ENCODE assay signal across 14 cellular contexts in the genomic region with DNA sequence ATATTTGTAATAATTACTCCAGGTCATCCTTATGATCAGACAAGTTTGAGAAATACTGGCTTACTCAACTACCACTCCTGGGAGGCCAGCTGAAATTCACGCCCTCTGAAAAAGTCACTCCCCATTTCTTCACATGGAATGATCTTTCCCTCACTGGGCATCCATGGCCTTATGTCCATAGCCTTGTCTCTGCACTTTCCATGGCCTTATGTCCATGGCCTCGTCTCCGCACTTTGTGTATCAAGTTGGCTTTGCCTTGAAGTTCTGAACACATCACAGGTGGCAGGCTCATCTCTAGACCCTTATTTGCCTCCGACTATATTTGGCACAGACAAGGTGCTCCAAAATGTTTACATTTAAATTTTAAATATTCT.
"Had no signal": no experiment of that assay in that cellular context is flagged by ENCODE, and none has a peak within 500 bp of the region (broad histone marks: within the 10 kb centered on the region; RNA-seq: fewer than 3 reads in every experiment).

No MANE protein-coding gene starts in this region.

- H3K4me2 ChIP-seq: smooth muscle cell had no signal

- DNase-seq: activated gamma-delta T cell had no signal

- H3K4me3 ChIP-seq: gastrocnemius medialis, smooth muscle cell had no signal

- H3K27ac ChIP-seq: gastrocnemius medialis, VCaP had no signal

- H3K4me1 Mint-ChIP-seq: activated CD4-positive, alpha-beta T cell treated with anti-CD3 and anti-CD28 coated beads, Interleukin-2, amount 10 ng/mL, durations not matched to agents 7 days and 5 days; activated naive CD8-positive, alpha-beta T cell treated with anti-CD3 and anti-CD28 coated beads, Interleukin-2, amount 50 U/mL, for 24 hours; naive B cell had no signal

- H3K27ac Mint-ChIP-seq: activated CD4-positive, alpha-beta T cell treated with anti-CD3 and anti-CD28 coated beads, Interleukin-2, amount 10 ng/mL, durations not matched to agents 7 days and 5 days; activated CD8-positive, alpha-beta T cell treated with anti-CD3 and anti-CD28 coated beads, Interleukin-2, amount 10 ng/mL, durations not matched to agents 7 days and 5 days; activated naive CD8-positive, alpha-beta T cell treated with anti-CD3 and anti-CD28 coated beads, Interleukin-2, amount 50 U/mL, for 24 hours; activated T-helper 1 cell treated with anti-CD3 and anti-CD28 coated beads, Interleukin-12 subunit alpha, Interleukin-12 subunit beta, Interleukin-2, Interleukin-4 antibody, amounts not matched to agents 30 ng/mL and 10 ng/mL and 1 ng/mL, durations not matched to agents 14 hours and 24 hours and 36 hours; stimulated activated naive B cell treated with anti-CD40 and anti-IgM and Interleukin-4, amounts not matched to agents 10 μg/mL and 1 μg/mL and 100 μg/mL, for 72 hours; T-helper 2 cell treated with Interferon-gamma antibody and Interleukin-4, amounts not matched to agents 5 μg/mL and 100 μg/mL, for 36 hours had no signal

- H3K9me3 Mint-ChIP-seq: activated CD4-positive, alpha-beta T cell treated with anti-CD3 and anti-CD28 coated beads, Interleukin-2, amount 10 ng/mL, durations not matched to agents 7 days and 5 days; activated naive CD8-positive, alpha-beta T cell treated with anti-CD3 and anti-CD28 coated beads, Interleukin-2, amount 50 U/mL, for 24 hours; activated T-helper 1 cell treated with anti-CD3 and anti-CD28 coated beads, Interleukin-12 subunit alpha, Interleukin-12 subunit beta, Interleukin-2, Interleukin-4 antibody, amounts not matched to agents 30 ng/mL and 10 ng/mL and 1 ng/mL, durations not matched to agents 14 hours and 24 hours and 36 hours; naive B cell; neural crest cell; stimulated activated naive B cell treated with anti-CD40 and anti-IgM and Interleukin-4, amounts not matched to agents 10 μg/mL and 1 μg/mL and 100 μg/mL, for 72 hours; T-helper 2 cell treated with Interferon-gamma antibody and Interleukin-4, amounts not matched to agents 5 μg/mL and 100 μg/mL, for 36 hours had no signal

- H3K4me3 Mint-ChIP-seq: activated CD4-positive, alpha-beta T cell treated with anti-CD3 and anti-CD28 coated beads, Interleukin-2, amount 10 ng/mL, durations not matched to agents 7 days and 5 days; activated CD8-positive, alpha-beta T cell treated with anti-CD3 and anti-CD28 coated beads, Interleukin-2, amount 10 ng/mL, durations not matched to agents 7 days and 5 days; activated naive CD8-positive, alpha-beta T cell treated with anti-CD3 and anti-CD28 coated beads, Interleukin-2, amount 50 U/mL, for 24 hours; activated T-helper 1 cell treated with anti-CD3 and anti-CD28 coated beads, Interleukin-12 subunit alpha, Interleukin-12 subunit beta, Interleukin-2, Interleukin-4 antibody, amounts not matched to agents 30 ng/mL and 10 ng/mL and 1 ng/mL, durations not matched to agents 14 hours and 24 hours and 36 hours; brain; naive B cell; stimulated activated naive B cell treated with anti-CD40 and anti-IgM and Interleukin-4, amounts not matched to agents 10 μg/mL and 1 μg/mL and 100 μg/mL, for 72 hours; T-helper 2 cell treated with Interferon-gamma antibody and Interleukin-4, amounts not matched to agents 5 μg/mL and 100 μg/mL, for 36 hours had no signal

- H3K36me3 Mint-ChIP-seq: brain, naive B cell had no signal

- FAIRE-seq: islet of Langerhans had no signal

- H3K27me3 Mint-ChIP-seq: activated CD4-positive, alpha-beta T cell treated with anti-CD3 and anti-CD28 coated beads, Interleukin-2, amount 10 ng/mL, durations not matched to agents 7 days and 5 days; activated naive CD8-positive, alpha-beta T cell treated with anti-CD3 and anti-CD28 coated beads, Interleukin-2, amount 50 U/mL, for 24 hours; naive B cell; stimulated activated naive B cell treated with anti-CD40 and anti-IgM and Interleukin-4, amounts not matched to agents 10 μg/mL and 1 μg/mL and 100 μg/mL, for 72 hours had no signal

- H3K27me3 ChIP-seq: gastrocnemius medialis had no signal

- H3K9me3 ChIP-seq: gastrocnemius medialis had no signal

- H3K36me3 ChIP-seq: gastrocnemius medialis had no signal

- H3K4me1 ChIP-seq: gastrocnemius medialis had no signal
